8 cellular contexts compared by ENCODE assay signal in the genomic region with DNA sequence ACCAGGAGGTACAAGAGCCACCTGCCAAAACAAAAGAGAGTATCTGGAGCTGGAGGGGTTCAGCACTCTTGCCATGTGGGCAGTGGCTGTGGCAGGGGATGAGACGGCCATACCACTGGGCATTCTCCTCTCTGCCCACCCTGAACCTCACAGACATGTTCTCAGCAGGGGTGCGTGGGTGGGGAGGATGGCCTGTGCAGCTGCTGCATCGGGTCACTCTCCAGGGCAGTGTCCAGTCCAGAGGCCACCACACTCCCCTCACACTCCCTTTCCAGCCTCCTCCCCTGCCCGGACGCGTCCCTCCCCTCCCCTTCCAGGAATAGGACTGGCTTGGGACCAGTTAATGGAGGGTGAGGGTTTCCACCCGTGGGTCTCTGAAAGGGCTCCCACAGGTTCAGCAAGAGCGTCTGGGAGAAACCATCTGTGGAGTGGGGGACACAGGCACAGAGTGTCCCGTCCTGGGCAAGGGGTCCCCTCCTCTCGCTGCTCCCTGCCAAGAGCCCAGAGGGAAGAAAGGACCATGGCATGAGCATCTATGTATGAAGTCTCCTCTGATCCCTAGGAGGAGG. TPM values are rescaled to one million over a fixed set of nuclear protein-coding genes. Genes with fewer than 3 reads are reported as not detected.
A peak's percentile ranks its signal among the peaks of the same experiment; 100 is the strongest.
DNase-seq lines count a peak whose midpoint lies in the region; ATAC-seq and TF ChIP-seq lines count a peak whose summit lies in the region.

No MANE protein-coding gene starts in this region.

- H3K9me2 ChIP-seq in hepatocyte (replicated peaks; ENCODE audit: insufficient read depth) = no peaks in the 10 kb centered on the region

- H3K27me3 Mint-ChIP-seq in activated T-helper 17 cell treated with anti-CD3 and anti-CD28 coated beads, Interleukin-2, amount 50 U/mL, for 72 hours = peaks cover 5% of the 10 kb centered on the region
- H3K27me3 Mint-ChIP-seq in glutamatergic neuron (ENCODE audit: unreplicated experiment) = peaks cover 8% of the 10 kb centered on the region

- H3K36me3 ChIP-seq in hepatocyte (replicated peaks; ENCODE audit: insufficient read depth, low read depth) = no peaks in the 10 kb centered on the region

- no peaks in the 10 kb centered on the region for H3K9me3 Mint-ChIP-seq in activated T-helper 17 cell treated with anti-CD3 and anti-CD28 coated beads, Interleukin-2, amount 50 U/mL, for 72 hours
- peaks cover 8% of the 10 kb centered on the region for H3K9me3 Mint-ChIP-seq in glutamatergic neuron (ENCODE audit: unreplicated experiment)

- peak overlapping the region; percentile 75 for H3K4me2 ChIP-seq in hepatocyte

- H3K27me3 ChIP-seq in hepatocyte = no peaks in the 10 kb centered on the region

- peak overlapping the region; percentile 79 for H3K27ac Mint-ChIP-seq in activated T-helper 17 cell treated with anti-CD3 and anti-CD28 coated beads, Interleukin-2, amount 50 U/mL, for 72 hours
- no peak overlapping the region for H3K27ac Mint-ChIP-seq in glutamatergic neuron (ENCODE audit: unreplicated experiment)

- no peaks in the 10 kb centered on the region for H3K36me3 Mint-ChIP-seq in activated T-helper 17 cell treated with anti-CD3 and anti-CD28 coated beads, Interleukin-2, amount 50 U/mL, for 72 hours (ENCODE audit: low read depth)
- no peaks in the 10 kb centered on the region for H3K36me3 Mint-ChIP-seq in glutamatergic neuron (ENCODE audit: unreplicated experiment)

- H3K4me1 Mint-ChIP-seq in activated T-helper 17 cell treated with anti-CD3 and anti-CD28 coated beads, Interleukin-2, amount 50 U/mL, for 72 hours = no peaks in the 10 kb centered on the region
- H3K4me1 Mint-ChIP-seq in glutamatergic neuron (ENCODE audit: low read depth, unreplicated experiment) = peaks cover 9% of the 10 kb centered on the region

- H3K4me3 ChIP-seq in GM12875 (ENCODE audit: low read depth, low read length) (peak overlapping the region; percentile 26), hepatocyte (peak overlapping the region; percentile 8), skin epidermis (peak overlapping the region; percentile 6 to 51 (median 37))

- peak overlapping the region; percentile 27 for H2AFZ ChIP-seq in hepatocyte

- H3K4me1 ChIP-seq in hepatocyte (ENCODE audit: insufficient read depth) = no peaks in the 10 kb centered on the region

- peak overlapping the region; percentile 84 for H3K4me3 Mint-ChIP-seq in activated T-helper 17 cell treated with anti-CD3 and anti-CD28 coated beads, Interleukin-2, amount 50 U/mL, for 72 hours
- no peak overlapping the region for H3K4me3 Mint-ChIP-seq in glutamatergic neuron (ENCODE audit: unreplicated experiment)

- TF ChIP-seq CTCF in GM12875 (IDR thresholded peaks at IDR 0.05; ENCODE audit: borderline replicate concordance, insufficient read depth, low read depth, low read length) (no peak), hepatocyte (IDR thresholded peaks at IDR 0.05; ENCODE audit: poor library complexity) (no peak), glutamatergic neuron (IDR thresholded peaks at IDR 0.05; ENCODE audit: partially characterized antibody, unreplicated experiment) (no peak)

- H3K9me3 ChIP-seq in hepatocyte (ENCODE audit: low read depth) = no peaks in the 10 kb centered on the region

- DNase-seq in hepatocyte (ENCODE audit: low spot score) (no peak), glutamatergic neuron (no peak)
- no peak for DNase-seq in stimulated activated CD4-positive, alpha-beta T cell treated with anti-CD3 and anti-CD28 coated beads, Interleukin-2, amount 100 ng/mL, for 24 hours
- no peak for DNase-seq in activated CD4-positive, CD25-positive, alpha-beta regulatory T cell treated with anti-CD3 and anti-CD28 coated beads, Interleukin-2, amount 50 U/mL, for 72 hours

- WGBS in hepatocyte (ENCODE audit: low lambda C conversion rate, missing lambda C conversion rate) = 73% methylated on average over 8 of the region's 10 CpGs

- H4K20me1 ChIP-seq in hepatocyte (ENCODE audit: insufficient read depth, poor library complexity, severe bottlenecking) = no peaks in the 10 kb centered on the region

- H3K27ac ChIP-seq in hepatocyte = peak overlapping the region; percentile 3
- H3K27ac ChIP-seq in skin epidermis = peak overlapping the region in 20 of 21 experiments; percentile 13 to 94 (median 78)

- no peaks in the 10 kb centered on the region for H3K79me2 ChIP-seq in hepatocyte

- ATAC-seq in activated T-helper 17 cell treated with anti-CD3 and anti-CD28 coated beads, Interleukin-2, amount 50 U/mL, for 72 hours (replicated peaks) = no peak
- ATAC-seq in HG02642 (IDR thresholded peaks at IDR 0.05; ENCODE audit: poor library complexity, unreplicated experiment) = no peak

RNA-seq across cellular contexts. Expression of gene C1R, which starts 0.5 kb away (rescaled TPM):
- 1 to 10 TPM; 3.2 to 3.3 TPM for total RNA-seq in activated T-helper 17 cell treated with anti-CD3 and anti-CD28 coated beads, Interleukin-2, amount 50 U/mL, for 72 hours
- total RNA-seq in hepatocyte = 80.1 and 85.4 TPM in 2 replicates
- 89.6 and 95.1 TPM in 2 replicates for polyA plus RNA-seq in hepatocyte
- 1.0 TPM for total RNA-seq in glutamatergic neuron (ENCODE audit: unreplicated experiment)

RNA-seq across cellular contexts. Expression of gene C1RL, which starts 17.3 kb away (rescaled TPM):
- 10 to 100 TPM; 14.0 to 30.6 TPM for total RNA-seq in activated T-helper 17 cell treated with anti-CD3 and anti-CD28 coated beads, Interleukin-2, amount 50 U/mL, for 72 hours
- total RNA-seq in hepatocyte (60.0 and 64.5 TPM in 2 replicates), glutamatergic neuron (ENCODE audit: unreplicated experiment) (12.8 TPM)
- polyA plus RNA-seq in hepatocyte = 26.4 and 35.5 TPM in 2 replicates

RNA-seq across cellular contexts. Expression of gene C1S, which starts 31.2 kb away (rescaled TPM):
- 10 to 100 TPM in 1 of 2 donors, 1 to 10 TPM in 1; 6.9 to 13.1 TPM for total RNA-seq in activated T-helper 17 cell treated with anti-CD3 and anti-CD28 coated beads, Interleukin-2, amount 50 U/mL, for 72 hours
- total RNA-seq in hepatocyte (114 and 120 TPM in 2 replicates), glutamatergic neuron (ENCODE audit: unreplicated experiment) (3.5 TPM)
- 130 and 143 TPM in 2 replicates for polyA plus RNA-seq in hepatocyte

RNA-seq across cellular contexts. Expression of gene RBP5, which starts 36.9 kb away (rescaled TPM):
- total RNA-seq in activated T-helper 17 cell treated with anti-CD3 and anti-CD28 coated beads, Interleukin-2, amount 50 U/mL, for 72 hours = not detected
- 11.1 and 16.2 TPM in 2 replicates for total RNA-seq in hepatocyte
- 23.0 and 30.0 TPM in 2 replicates for polyA plus RNA-seq in hepatocyte
- 1.2 TPM for total RNA-seq in glutamatergic neuron (ENCODE audit: unreplicated experiment)

RNA-seq across cellular contexts. Expression of gene CLSTN3, which starts 38.4 kb away (rescaled TPM):
- total RNA-seq in activated T-helper 17 cell treated with anti-CD3 and anti-CD28 coated beads, Interleukin-2, amount 50 U/mL, for 72 hours = 10 to 100 TPM; 51.8 to 61.9 TPM
- total RNA-seq in hepatocyte (38.0 and 57.0 TPM in 2 replicates), glutamatergic neuron (ENCODE audit: unreplicated experiment) (113 TPM)
- polyA plus RNA-seq in hepatocyte = 37.8 and 39.5 TPM in 2 replicates

Comparison
In these comparisons a context has a peak if more than half of its experiments do, and no peak if none do; other contexts are left out.
1. RNA of gene C1R, which starts 0.5 kb away (total RNA-seq): 80.1 to 85.4 TPM in hepatocyte; 3.2 to 3.3 TPM in activated T-helper 17 cell treated with anti-CD3 and anti-CD28 coated beads, Interleukin-2, amount 50 U/mL, for 72 hours and 1.0 TPM in glutamatergic neuron (single experiment); every median in the first group is over 10 times any median in the second.
2. Peak in every context shown above with its lines, with median percentiles within 50 percentile points of each other: H3K4me3 ChIP-seq.